11 cellular contexts compared by ENCODE assay signal in genomic region chr12:11761869-11762567, GRCh38.
DNase-seq lines count a peak whose midpoint lies in the region; ATAC-seq and TF ChIP-seq lines count a peak whose summit lies in the region.
"Had no signal": no experiment of that assay in that cellular context is flagged by ENCODE, and none has a peak within 500 bp of the region (broad histone marks: within the 10 kb centered on the region; RNA-seq: fewer than 3 reads in every experiment).

No MANE protein-coding gene starts in this region.

- no peaks in the 10 kb centered on the region for H3K9me3 Mint-ChIP-seq in activated T-cell treated with anti-CD3 and anti-CD28 coated beads, Interleukin-2, amount 50 U/mL, for 72 hours

- WGBS in transverse colon (ENCODE audit: low coverage in 1 of 2), 2 donors = 60 to 73% methylated on average over 1 to 8 of the region's 8 CpGs
- WGBS in mesendoderm (ENCODE audit: extremely low coverage, insufficient coverage, low lambda C conversion rate) = no CpG with 5 or more reads among the region's 8 CpGs

- H3K4me3 ChIP-seq in transverse colon (no peak overlapping the region), mesendoderm (ENCODE audit: low read length) (no peak overlapping the region)
- H3K4me3 ChIP-seq: vagina had no signal

- no peak for DNase-seq in activated T-cell treated with anti-CD3 and anti-CD28 coated beads, Interleukin-2, amount 50 U/mL, for 72 hours
- no peak for DNase-seq in activated T-cell treated with anti-CD3 and anti-CD28 coated beads, Interleukin-2, amount 50 U/mL, for 48 hours
- DNase-seq in T-helper 17 cell = no peak
- DNase-seq in transverse colon = peak; percentile 70
- DNase-seq in SKM-1 treated with dmso at 0.1 percent for 144 hours (lab: John Stamatoyannopoulos, UW; ENCODE audit: unreplicated experiment) = no peak
- no peak for DNase-seq in OCI-M1 (lab: John Stamatoyannopoulos, UW)
- DNase-seq in mesendoderm = no peak
- DNase-seq: erythroblast, occipital lobe had no signal

- H3K36me3 ChIP-seq in transverse colon = no peaks in the 10 kb centered on the region
- no peaks in the 10 kb centered on the region for H3K36me3 ChIP-seq in mesendoderm (ENCODE audit: control insufficient read depth, insufficient read depth, low read length)
- H3K36me3 ChIP-seq: vagina had no signal

- H3K23ac ChIP-seq in mesendoderm (ENCODE audit: low read length) = no peak overlapping the region

- peaks cover 0 to 17% of the 10 kb centered on the region in 2 donors for H3K36me3 Mint-ChIP-seq in activated T-cell treated with anti-CD3 and anti-CD28 coated beads, Interleukin-2, amount 50 U/mL, for 72 hours (ENCODE audit: insufficient read depth in 2 of 2)
- H3K36me3 Mint-ChIP-seq in T-helper 17 cell (ENCODE audit: low read depth) = peaks cover 2% of the 10 kb centered on the region

- no peaks in the 10 kb centered on the region for H3K79me2 ChIP-seq in mesendoderm (ENCODE audit: control insufficient read depth, insufficient read depth, low read length)

- TF ChIP-seq CTCF in transverse colon (IDR thresholded peaks at IDR 0.05) = no peak

- TF ChIP-seq EP300 in transverse colon (IDR thresholded peaks at IDR 0.05; ENCODE audit: low read depth) = no peak

- H3K9ac ChIP-seq in mesendoderm (ENCODE audit: low read length) = no peak overlapping the region

- H3K27ac ChIP-seq in transverse colon = peak overlapping the region; percentile 80 to 83 (median 80)
- H3K27ac ChIP-seq in mesendoderm (ENCODE audit: low read depth, low read length) = no peak overlapping the region
- H3K27ac ChIP-seq: vagina had no signal

- H2BK120ac ChIP-seq in mesendoderm (ENCODE audit: low read depth, low read length) = no peak overlapping the region

- H3K4ac ChIP-seq in mesendoderm (ENCODE audit: low read depth, low read length) = no peak overlapping the region

- no peak overlapping the region for H3K18ac ChIP-seq in mesendoderm (ENCODE audit: low read length)

- no peaks in the 10 kb centered on the region for H3K27me3 Mint-ChIP-seq in activated T-cell treated with anti-CD3 and anti-CD28 coated beads, Interleukin-2, amount 50 U/mL, for 72 hours (ENCODE audit: low read depth)
- no peaks in the 10 kb centered on the region for H3K27me3 Mint-ChIP-seq in T-helper 17 cell

- peaks cover 92% of the 10 kb centered on the region for H3K4me1 Mint-ChIP-seq in activated T-cell treated with anti-CD3 and anti-CD28 coated beads, Interleukin-2, amount 50 U/mL, for 72 hours (ENCODE audit: low read depth)
- H3K4me1 Mint-ChIP-seq in T-helper 17 cell = peaks cover 61% of the 10 kb centered on the region

- intact Hi-C loops in transverse colon (cut with DNase I; ENCODE audit: low total_unique reads) = no loop called here

- no peak for ATAC-seq in activated T-cell treated with anti-CD3 and anti-CD28 coated beads, Interleukin-2, amount 50 U/mL, for 72 hours (replicated peaks in 1 of 2)
- ATAC-seq in HG02840 (IDR thresholded peaks at IDR 0.05; ENCODE audit: low FRiP score, unreplicated experiment) = peak; percentile 46
- peak; percentile 46 for ATAC-seq in T-helper 17 cell

- no peak overlapping the region for H2AK5ac ChIP-seq in mesendoderm (ENCODE audit: low read length)

- H2BK5ac ChIP-seq in mesendoderm (ENCODE audit: low read length) = no peak overlapping the region

- in situ Hi-C loops in transverse colon (cut with MboI; ENCODE audit: low pct_ligation_motif_present in 1 of 4, low pct_unique_long_range_greater_than_20kb in 1 of 4, low sequenced_read_pairs in 3 of 4) = no loop called here

- H3K27me3 ChIP-seq in transverse colon (no peaks in the 10 kb centered on the region), mesendoderm (ENCODE audit: insufficient read depth, low read length, poor library complexity) (no peaks in the 10 kb centered on the region)
- H3K27me3 ChIP-seq: vagina had no signal

- no peak for TF ChIP-seq POLR2A in transverse colon (IDR thresholded peaks at IDR 0.05)

- H3K9me3 ChIP-seq in T-helper 17 cell (ENCODE audit: control insufficient read depth, low read length, poor library complexity, severe bottlenecking) = no peaks in the 10 kb centered on the region
- no peaks in the 10 kb centered on the region for H3K9me3 ChIP-seq in transverse colon
- H3K9me3 ChIP-seq: vagina had no signal

- H2BK15ac ChIP-seq in mesendoderm (replicated peaks; ENCODE audit: low read depth) = no peak overlapping the region

- H3K79me1 ChIP-seq in mesendoderm (ENCODE audit: low read length) = no peaks in the 10 kb centered on the region

- peak overlapping the region; percentile 29 to 55 for H3K4me3 Mint-ChIP-seq in activated T-cell treated with anti-CD3 and anti-CD28 coated beads, Interleukin-2, amount 50 U/mL, for 72 hours
- H3K4me3 Mint-ChIP-seq in T-helper 17 cell = peak overlapping the region; percentile 61

- no peak overlapping the region for H3K27ac Mint-ChIP-seq in activated T-cell treated with anti-CD3 and anti-CD28 coated beads, Interleukin-2, amount 50 U/mL, for 72 hours
- H3K27ac Mint-ChIP-seq in T-helper 17 cell = peak overlapping the region; percentile 74

- peaks cover 33 to 89% (median 68%) of the 10 kb centered on the region in 4 donors for H3K4me1 ChIP-seq in transverse colon
- H3K4me1 ChIP-seq in mesendoderm (ENCODE audit: control insufficient read depth, low read depth, low read length) = peaks cover 5% of the 10 kb centered on the region

- H4K8ac ChIP-seq in mesendoderm (ENCODE audit: low read depth, low read length) = no peak overlapping the region

- H4K5ac ChIP-seq in mesendoderm (ENCODE audit: low read length) = no peak overlapping the region

- no peak overlapping the region for H3K4me2 ChIP-seq in mesendoderm (ENCODE audit: low read length)

- H3K56ac ChIP-seq in mesendoderm (ENCODE audit: low read length) = no peak overlapping the region

Comparison
In these comparisons a context has a peak if more than half of its experiments do, and no peak if none do; other contexts are left out.
1. ATAC-seq: peak in HG02840 (single experiment) and T-helper 17 cell (single experiment); none in activated T-cell treated with anti-CD3 and anti-CD28 coated beads, Interleukin-2, amount 50 U/mL, for 72 hours (0 of 2).